22 cellular contexts compared by ENCODE assay signal in genomic region chr13:101703081-101703480, GRCh38.
DNase-seq lines count a peak whose midpoint lies in the region; ATAC-seq, FAIRE-seq and TF ChIP-seq lines count a peak whose summit lies in the region.
"Had no signal": no experiment of that assay in that cellular context is flagged by ENCODE, and none has a peak within 500 bp of the region (broad histone marks: within the 10 kb centered on the region; RNA-seq: fewer than 3 reads in every experiment).

No MANE protein-coding gene starts in this region.

- H3K9me3 ChIP-seq in A549, result no peaks in the 10 kb centered on the region
- no peaks in the 10 kb centered on the region for H3K9me3 ChIP-seq in astrocyte (ENCODE audit: insufficient read depth, low read depth, low read length)
- H3K9me3 ChIP-seq in transverse colon, result no peaks in the 10 kb centered on the region
- H3K9me3 ChIP-seq: Caco-2 had no signal

- in situ Hi-C loops in transverse colon (cut with MboI; ENCODE audit: low pct_ligation_motif_present in 1 of 4, low pct_unique_long_range_greater_than_20kb in 1 of 4, low sequenced_read_pairs in 3 of 4), result no loop called here

- WGBS in A549 (ENCODE audit: missing lambda C conversion rate), result 65% methylated on average over 1 of the region's 1 CpG
- WGBS in transverse colon (ENCODE audit: low coverage in 1 of 2), 2 donors, result 88 to 100% methylated on average over 1 of the region's 1 CpG

- POLR2A ChIA-PET in A549 (lab: Yijun Ruan, JAX), result no interaction called here

- H3K4me3 Mint-ChIP-seq in astrocyte (ENCODE audit: unreplicated experiment), result no peak overlapping the region
- H3K4me3 Mint-ChIP-seq: B cell; CD4-positive, alpha-beta T cell; CD8-positive, alpha-beta T cell had no signal

- intact Hi-C loops in transverse colon (cut with DNase I; ENCODE audit: low total_unique reads), result no loop called here

- TF ChIP-seq POLR2A in A549 (IDR thresholded peaks at IDR 0.05; ENCODE audit: low read length) (no peak), H54 (IDR thresholded peaks at IDR 0.05; ENCODE audit: low read depth, low read length) (no peak), transverse colon (IDR thresholded peaks at IDR 0.05) (no peak)

- no peak for TF ChIP-seq RAD21 in A549 (conservative IDR thresholded peaks at IDR 0.05 in 1 of 2, IDR thresholded peaks at IDR 0.05 in 1 of 2)

- CTCF ChIA-PET in A549 (lab: Yijun Ruan, JAX), result interaction anchor here (0.6 to 1.4 kb wide), 3 partner anchors 9 to 157 kb away, joined by 3 read pairs; no protein-coding TSS in a partner anchor

- no peak overlapping the region for H2AFZ ChIP-seq in astrocyte (ENCODE audit: low read depth, low read length)

- H3K79me2 ChIP-seq in astrocyte (ENCODE audit: insufficient read depth, low read length), result no peaks in the 10 kb centered on the region

- no peak for ATAC-seq in A549
- ATAC-seq: CD8-positive, alpha-beta T cell had no signal

- no peaks in the 10 kb centered on the region for H3K36me3 Mint-ChIP-seq in astrocyte (ENCODE audit: low read depth, unreplicated experiment)
- H3K36me3 Mint-ChIP-seq: CD8-positive, alpha-beta T cell had no signal

- H4K20me1 ChIP-seq in astrocyte (ENCODE audit: insufficient read depth, low read length), result no peaks in the 10 kb centered on the region
- H4K20me1 ChIP-seq: BLaER1 treated with 17β-estradiol and CSF1 and Interleukin-3, amounts not matched to agents 10 nM and 100 nM had no signal

- TF ChIP-seq EP300 in A549 (IDR thresholded peaks at IDR 0.05), result no peak
- no peak for TF ChIP-seq EP300 in transverse colon (IDR thresholded peaks at IDR 0.05; ENCODE audit: low read depth)

- H3K4me1 ChIP-seq in A549, result peaks cover 12% of the 10 kb centered on the region
- H3K4me1 ChIP-seq in astrocyte (ENCODE audit: insufficient read depth, low read length), result no peaks in the 10 kb centered on the region
- no peaks in the 10 kb centered on the region for H3K4me1 ChIP-seq in transverse colon
- H3K4me1 ChIP-seq: Caco-2 had no signal

- FAIRE-seq in A549 (lab: Jason Lieb, UNC), result no peak
- FAIRE-seq in H54 (lab: Jason Lieb, UNC), result peak; percentile 86
- FAIRE-seq in astrocyte (lab: Jason Lieb, UNC), result peak; percentile 37
- FAIRE-seq: A204.1, D721Med, G401.6, GM12891, GM18507 had no signal

- H3K4me3 ChIP-seq in A549, result no peak overlapping the region
- H3K4me3 ChIP-seq in astrocyte (ENCODE audit: insufficient read depth, low read depth, low read length), result no peak overlapping the region
- H3K4me3 ChIP-seq in transverse colon, result no peak overlapping the region
- H3K4me3 ChIP-seq: BLaER1 treated with 17β-estradiol and CSF1 and Interleukin-3, amounts not matched to agents 10 nM and 100 nM had no signal

- H3K4me1 Mint-ChIP-seq in astrocyte (ENCODE audit: low read depth, unreplicated experiment), result peaks cover 7% of the 10 kb centered on the region
- H3K4me1 Mint-ChIP-seq: B cell had no signal

- no peaks in the 10 kb centered on the region for H3K9me3 Mint-ChIP-seq in astrocyte (ENCODE audit: unreplicated experiment)
- H3K9me3 Mint-ChIP-seq: CD4-positive, alpha-beta T cell; CD8-positive, alpha-beta T cell had no signal

- H3K36me3 ChIP-seq in astrocyte (ENCODE audit: insufficient read depth, low read length) (no peaks in the 10 kb centered on the region), transverse colon (no peaks in the 10 kb centered on the region)
- H3K36me3 ChIP-seq: BLaER1 treated with 17β-estradiol and CSF1 and Interleukin-3, amounts not matched to agents 10 nM and 100 nM had no signal

- H3K27ac Mint-ChIP-seq in astrocyte (ENCODE audit: unreplicated experiment), result no peak overlapping the region
- H3K27ac Mint-ChIP-seq: B cell; CD4-positive, alpha-beta T cell; CD8-positive, alpha-beta T cell had no signal

- peaks cover 5% of the 10 kb centered on the region for H3K27me3 Mint-ChIP-seq in astrocyte (ENCODE audit: low read depth, unreplicated experiment)

- DNase-seq in A549 (ENCODE audit: low read depth in 1 of 2, low spot score in 1 of 2) (no peak), H54 (ENCODE audit: insufficient read length, low spot score) (no peak), astrocyte (ENCODE audit: low read depth) (no peak), transverse colon (no peak), RKO (ENCODE audit: low spot score) (no peak), NCI-H524 (lab: John Stamatoyannopoulos, UW) (no peak)
- DNase-seq: 8988T; AML-193; Caco-2; Calu3; CD4-positive, alpha-beta T cell; CD8-positive, alpha-beta T cell; DMS79 treated with DMSO at 0.1 percent for 48 hours; GF-D8 had no signal

- H3K4me2 ChIP-seq in A549 (no peak overlapping the region), astrocyte (ENCODE audit: low read length) (no peak overlapping the region)
- H3K4me2 ChIP-seq: BLaER1 treated with 17β-estradiol and CSF1 and Interleukin-3, amounts not matched to agents 10 nM and 100 nM had no signal

- H3K27me3 ChIP-seq in astrocyte (ENCODE audit: insufficient read depth, low read length) (no peaks in the 10 kb centered on the region), transverse colon (no peaks in the 10 kb centered on the region)
- H3K27me3 ChIP-seq: BLaER1 treated with 17β-estradiol and CSF1 and Interleukin-3, amounts not matched to agents 10 nM and 100 nM had no signal

- TF ChIP-seq CTCF in A549 (IDR thresholded peaks at IDR 0.05) (no peak), astrocyte (IDR thresholded peaks at IDR 0.05; ENCODE audit: insufficient read depth, low read depth, low read length) (no peak), transverse colon (IDR thresholded peaks at IDR 0.05) (no peak)

- no peak overlapping the region for H3K9ac ChIP-seq in astrocyte (ENCODE audit: low read length)
- H3K9ac ChIP-seq: BLaER1 treated with 17β-estradiol and CSF1 and Interleukin-3, amounts not matched to agents 10 nM and 100 nM had no signal

- H3K27ac ChIP-seq in A549 (no peak overlapping the region), astrocyte (ENCODE audit: low read depth, low read length) (no peak overlapping the region), transverse colon (no peak overlapping the region)
- H3K27ac ChIP-seq: C4-2B had no signal

TF ChIP-seq in A549, 52 proteins besides CTCF, POLR2A, EP300 and RAD21:
- no peak for TF ChIP-seq HDAC2 (IDR thresholded peaks at IDR 0.05)
- TF ChIP-seq CBX8 (IDR thresholded peaks at IDR 0.05), result no peak
- peak; percentile 61 for TF ChIP-seq MAFK (IDR thresholded peaks at IDR 0.05; ENCODE audit: partially characterized antibody)
- TF ChIP-seq HMGXB4 (CRISPR knock-in tag; IDR thresholded peaks at IDR 0.05; ENCODE audit: borderline replicate concordance), result no peak
- no peak for TF ChIP-seq PHF8 (IDR thresholded peaks at IDR 0.05; ENCODE audit: borderline replicate concordance, low read depth)
- TF ChIP-seq PBX3 (IDR thresholded peaks at IDR 0.05), result no peak
- no peak for TF ChIP-seq ESRRA (IDR thresholded peaks at IDR 0.05; ENCODE audit: borderline replicate concordance, low read length)
- no peak for TF ChIP-seq CEBPB (IDR thresholded peaks at IDR 0.05)
